ENCODE assay signal across 1 cellular context in the genomic region with DNA sequence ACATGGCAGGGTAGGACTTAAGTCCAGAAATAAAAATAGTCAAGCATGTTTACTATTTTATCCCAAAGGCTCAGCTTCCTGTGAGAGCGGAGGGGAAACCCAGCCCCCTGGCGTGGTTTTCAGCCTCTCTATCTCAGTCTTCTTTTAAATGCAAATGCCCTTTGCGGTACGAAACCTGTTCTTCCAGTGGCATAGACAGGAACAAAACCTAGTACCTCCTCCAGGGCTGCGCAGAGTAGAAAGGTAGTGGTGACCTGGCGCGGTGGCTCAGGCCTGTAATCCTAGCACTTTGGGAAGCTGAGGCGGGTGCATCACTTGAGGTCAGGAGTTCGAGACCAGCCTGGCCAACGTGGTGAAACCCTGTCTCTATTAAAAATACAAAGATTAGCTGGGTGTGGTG.
TF ChIP-seq lines count a peak whose summit lies in the region.

No MANE protein-coding gene starts in this region.

TF ChIP-seq in GM23338, 12 proteins besides CTCF, POLR2A, EP300 and RAD21 (continued from another document):
- TF ChIP-seq ZNF462 (CRISPR knock-in tag; IDR thresholded peaks at IDR 0.05) = no peak
- no peak for TF ChIP-seq STAT1 (IDR thresholded peaks at IDR 0.05; ENCODE audit: unreplicated experiment)
- no peak for TF ChIP-seq JUNB (IDR thresholded peaks at IDR 0.05; ENCODE audit: unreplicated experiment)
- TF ChIP-seq REST (IDR thresholded peaks at IDR 0.05; ENCODE audit: unreplicated experiment) = no peak
